13 cellular contexts compared by ENCODE assay signal in genomic region chr2:6968319-6969100, GRCh38. TPM values are rescaled to one million over a fixed set of nuclear protein-coding genes. Genes with fewer than 3 reads are reported as not detected.
DNase-seq lines count a peak whose midpoint lies in the region; ATAC-seq and TF ChIP-seq lines count a peak whose summit lies in the region.
"Had no signal": no experiment of that assay in that cellular context is flagged by ENCODE, and none has a peak within 500 bp of the region (broad histone marks: within the 10 kb centered on the region; RNA-seq: fewer than 3 reads in every experiment).

No MANE protein-coding gene starts in this region.

- intact Hi-C loops in posterior cingulate gyrus (cut with DNase I): no loop called here

- H3K4me1 Mint-ChIP-seq in T-cell: peaks cover 25 to 49% (median 27%) of the 10 kb centered on the region in 3 donors
- H3K4me1 Mint-ChIP-seq: stimulated activated memory B cell treated with anti-CD40 and anti-IgM and Interleukin-4, amounts not matched to agents 10 μg/mL and 1 μg/mL and 100 μg/mL, for 72 hours had no signal

- DNase-seq in H4 (ENCODE audit: low spot score) (peak; percentile 10), WERI-Rb-1 (peak; percentile 50), cardiac muscle cell (ENCODE audit: low read depth in 1 of 2, low spot score in 1 of 2) (peak; percentile 51 to 61), posterior cingulate gyrus (peak in 7 of 10 donors; percentile 40 to 94 (median 58)), DMS 273 (lab: John Stamatoyannopoulos, UW; ENCODE audit: unreplicated experiment) (no peak), T-cell (no peak), foreskin melanocyte (no peak)
- DNase-seq: CD4-positive, CD25-positive, alpha-beta regulatory T cell; GF-D8; NCI-H2081; PC-9 had no signal

- no peaks in the 10 kb centered on the region for H3K27me3 Mint-ChIP-seq in T-cell
- H3K27me3 Mint-ChIP-seq: CD4-positive, CD25-positive, alpha-beta regulatory T cell; stimulated activated memory B cell treated with anti-CD40 and anti-IgM and Interleukin-4, amounts not matched to agents 10 μg/mL and 1 μg/mL and 100 μg/mL, for 72 hours had no signal

- no peaks in the 10 kb centered on the region for H3K4me1 ChIP-seq in cardiac muscle cell (ENCODE audit: low read depth)

- no peak overlapping the region for H3K27ac Mint-ChIP-seq in T-cell
- H3K27ac Mint-ChIP-seq: stimulated activated memory B cell treated with anti-CD40 and anti-IgM and Interleukin-4, amounts not matched to agents 10 μg/mL and 1 μg/mL and 100 μg/mL, for 72 hours had no signal

- POLR2A ChIA-PET in T-cell (lab: Charles Lee): no interaction called here

- H3K36me3 ChIP-seq in WERI-Rb-1: peaks cover 18% of the 10 kb centered on the region; the same call in 1 of the 2 replicates
- no peaks in the 10 kb centered on the region for H3K36me3 ChIP-seq in cardiac muscle cell

- TF ChIP-seq CTCF in WERI-Rb-1 (IDR thresholded peaks at IDR 0.05; ENCODE audit: low read depth, low read length) (peak; percentile 40), cardiac muscle cell (IDR thresholded peaks at IDR 0.05; ENCODE audit: low read depth, low read length) (peak; percentile 16)

- no peak overlapping the region for H3K4me3 Mint-ChIP-seq in T-cell
- H3K4me3 Mint-ChIP-seq: stimulated activated memory B cell treated with anti-CD40 and anti-IgM and Interleukin-4, amounts not matched to agents 10 μg/mL and 1 μg/mL and 100 μg/mL, for 72 hours had no signal

- no peak for ATAC-seq in GM18870 (IDR thresholded peaks at IDR 0.05; ENCODE audit: unreplicated experiment)
- ATAC-seq in T-cell (replicated peaks in 1 of 4): no peak
- ATAC-seq: stimulated activated memory B cell treated with anti-CD40 and anti-IgM and Interleukin-4, amounts not matched to agents 10 μg/mL and 1 μg/mL and 100 μg/mL, for 72 hours had no signal

- CTCF ChIA-PET in T-cell (lab: Charles Lee): no interaction called here

- H3K36me3 Mint-ChIP-seq in T-cell: peaks cover 55% of the 10 kb centered on the region
- H3K36me3 Mint-ChIP-seq: stimulated activated memory B cell treated with anti-CD40 and anti-IgM and Interleukin-4, amounts not matched to agents 10 μg/mL and 1 μg/mL and 100 μg/mL, for 72 hours had no signal

- no peak overlapping the region for H3K4me3 ChIP-seq in WERI-Rb-1 (ENCODE audit: low read depth, low read length)
- H3K4me3 ChIP-seq in cardiac muscle cell: no peak overlapping the region
- H3K4me3 ChIP-seq: PC-9 had no signal

- H3K9me3 ChIP-seq in WERI-Rb-1 (ENCODE audit: severe bottlenecking) (no peaks in the 10 kb centered on the region), cardiac muscle cell (ENCODE audit: low read depth) (no peaks in the 10 kb centered on the region)

- H3K27ac ChIP-seq in WERI-Rb-1 (no peak overlapping the region), cardiac muscle cell (no peak overlapping the region)
- H3K27ac ChIP-seq: PC-9 had no signal

- peaks cover 1 to 4% (median 3%) of the 10 kb centered on the region in 3 donors for H3K9me3 Mint-ChIP-seq in T-cell
- H3K9me3 Mint-ChIP-seq: CD4-positive, CD25-positive, alpha-beta regulatory T cell; stimulated activated memory B cell treated with anti-CD40 and anti-IgM and Interleukin-4, amounts not matched to agents 10 μg/mL and 1 μg/mL and 100 μg/mL, for 72 hours had no signal

- H3K27me3 ChIP-seq in WERI-Rb-1 (ENCODE audit: insufficient read depth, low read depth, severe bottlenecking) (no peaks in the 10 kb centered on the region), cardiac muscle cell (no peaks in the 10 kb centered on the region)

RNA-seq across cellular contexts. Expression of gene RNF144A, which starts 51.3 kb away (rescaled TPM):
- total RNA-seq in H4 (2014; rRNA removed; shearing (Covaris generic)): 6.5 and 8.3 TPM in 2 replicates
- total RNA-seq in cardiac muscle cell (23.2 and 24.1 TPM in 2 replicates), T-cell (10 to 100 TPM; 46.3 to 93.1 (median 79.9) TPM)
- 6.3 and 12.4 TPM in 2 replicates for polyA plus RNA-seq in cardiac muscle cell

Comparison
In these comparisons a context has a peak if more than half of its experiments do, and no peak if none do; other contexts are left out.
1. DNase-seq: peak in H4 (single experiment), WERI-Rb-1 (single experiment), cardiac muscle cell (2 of 2) and posterior cingulate gyrus (7 of 10); none in DMS 273 (single experiment), T-cell (0 of 34) and foreskin melanocyte (single experiment).